ENCODE assay signal across 16 cellular contexts in genomic region chr10:103514244-103514643, GRCh38. TPM values are rescaled to one million over a fixed set of nuclear protein-coding genes. Genes with fewer than 3 reads are reported as not detected.
DNase-seq lines count a peak whose midpoint lies in the region; ATAC-seq and TF ChIP-seq lines count a peak whose summit lies in the region.
"Had no signal": no experiment of that assay in that cellular context is flagged by ENCODE, and none has a peak within 500 bp of the region (broad histone marks: within the 10 kb centered on the region; RNA-seq: fewer than 3 reads in every experiment).

No MANE protein-coding gene starts in this region.

- WGBS in gastroesophageal sphincter (ENCODE audit: low coverage in 1 of 2), 2 donors = 80% methylated on average over 4 of the region's 5 CpGs; no CpG with 5 or more reads in 1 of the 2 donors

- no peak for TF ChIP-seq CTCF in gastroesophageal sphincter (IDR thresholded peaks at IDR 0.05)
- no peak for TF ChIP-seq CTCF in vagina (IDR thresholded peaks at IDR 0.05)

- TF ChIP-seq POLR2A in gastroesophageal sphincter (IDR thresholded peaks at IDR 0.05) = no peak
- no peak for TF ChIP-seq POLR2A in vagina (IDR thresholded peaks at IDR 0.05)

- H3K9me3 ChIP-seq in gastroesophageal sphincter = no peaks in the 10 kb centered on the region
- no peaks in the 10 kb centered on the region for H3K9me3 ChIP-seq in vagina
- H3K9me3 ChIP-seq: A549 had no signal

- no peak for TF ChIP-seq EP300 in gastroesophageal sphincter (IDR thresholded peaks at IDR 0.05)

- DNase-seq in cardiac septum (ENCODE audit: low spot score) (peak; percentile 20), left ventricle myocardium superior (no peak), posterior vena cava (ENCODE audit: low spot score) (peak; percentile 52), vagina (ENCODE audit: extremely low spot score in 2 of 2) (no peak), AG08396 (ENCODE audit: low spot score) (no peak), NCI-H345 treated with DMSO at 0.1 percent for 48 hours (lab: John Stamatoyannopoulos, UW; ENCODE audit: unreplicated experiment) (no peak)
- DNase-seq in stimulated activated CD4-positive, alpha-beta T cell treated with anti-CD3 and anti-CD28 coated beads, Interleukin-2, amount 100 ng/mL, for 48 hours = no peak
- DNase-seq: GF-D8, NCI-H1048, NCI-H146, NCI-H2081 treated with DMSO at 0.1 percent for 48 hours, NCI-H524 had no signal

- peaks cover 0 to 40% (median 8%) of the 10 kb centered on the region in 3 donors for H3K4me1 ChIP-seq in gastroesophageal sphincter
- H3K4me1 ChIP-seq in vagina = peaks cover 9% of the 10 kb centered on the region
- H3K4me1 ChIP-seq: A549 had no signal

- intact Hi-C loops in cardiac septum (cut with DNase I) (no loop called here), left ventricle myocardium superior (cut with micrococcal nuclease) (no loop called here), posterior vena cava (cut with DNase I) (no loop called here), vagina (cut with DNase I) (no loop called here)

- H3K4me3 ChIP-seq in gastroesophageal sphincter (no peak overlapping the region), vagina (no peak overlapping the region)
- H3K4me3 ChIP-seq: A549 had no signal

- ATAC-seq in left ventricle myocardium superior (no peak), gastroesophageal sphincter (no peak)
- ATAC-seq: A549 had no signal

- H3K36me3 ChIP-seq in gastroesophageal sphincter (no peaks in the 10 kb centered on the region), vagina (no peaks in the 10 kb centered on the region)

- H3K27ac ChIP-seq in gastroesophageal sphincter (peak overlapping the region in 3 of 4 donors; percentile 65 to 73 (median 73)), vagina (peak overlapping the region; percentile 57)
- H3K27ac ChIP-seq: A549 had no signal

- H3K27me3 ChIP-seq in gastroesophageal sphincter (no peaks in the 10 kb centered on the region), vagina (no peaks in the 10 kb centered on the region)

RNA-seq across cellular contexts. Expression of gene NEURL1, which starts 20.7 kb away (rescaled TPM):
- 0.54 TPM for total RNA-seq in cardiac septum
- total RNA-seq in left ventricle myocardium superior = not detected
- under 1 TPM in 3 of 4 donors, not detected in 1; 0.15 to 0.27 (median 0.19) TPM for total RNA-seq in gastroesophageal sphincter
- under 1 TPM; 0.37 to 0.48 TPM for total RNA-seq in posterior vena cava
- total RNA-seq in vagina = 4.2 TPM
- total RNA-seq: Daoy, MCF 10A had no signal

RNA-seq across cellular contexts. Expression of gene CALHM3, which starts 35.2 kb away (rescaled TPM):
- total RNA-seq in cardiac septum = not detected
- not detected for total RNA-seq in left ventricle myocardium superior
- total RNA-seq in gastroesophageal sphincter = not detected
- total RNA-seq in posterior vena cava = not detected
- total RNA-seq in vagina = not detected
- total RNA-seq: MCF 10A had no signal

RNA-seq across cellular contexts. Expression of gene CALHM1, which starts 55.5 kb away (rescaled TPM):
- total RNA-seq in cardiac septum (not detected), left ventricle myocardium superior (not detected), gastroesophageal sphincter (not detected), posterior vena cava (not detected), vagina (not detected)
- total RNA-seq: Daoy, MCF 10A had no signal

Comparison
In these comparisons a context has a peak if more than half of its experiments do, and no peak if none do; other contexts are left out.
1. DNase-seq: peak in cardiac septum (single experiment) and posterior vena cava (single experiment); none in left ventricle myocardium superior (single experiment), vagina (0 of 2), AG08396 (single experiment), stimulated activated CD4-positive, alpha-beta T cell treated with anti-CD3 and anti-CD28 coated beads, Interleukin-2, amount 100 ng/mL, for 48 hours (0 of 2) and NCI-H345 treated with DMSO at 0.1 percent for 48 hours (single experiment).